In genomic region chr7:157140118-157140905, GRCh38 we compare ENCODE assay signal across 8 cellular contexts. TPM values are rescaled to one million over a fixed set of nuclear protein-coding genes. Genes with fewer than 3 reads are reported as not detected.
DNase-seq lines count a peak whose midpoint lies in the region; ATAC-seq, FAIRE-seq and TF ChIP-seq lines count a peak whose summit lies in the region.

No MANE protein-coding gene starts in this region.

- TF ChIP-seq EP300 in tibial nerve (IDR thresholded peaks at IDR 0.05), result no peak

- no peaks in the 10 kb centered on the region for H3K9me3 Mint-ChIP-seq in activated T-cell treated with anti-CD3 and anti-CD28 coated beads, Interleukin-2, amount 50 U/mL, for 4 hours
- H3K9me3 Mint-ChIP-seq in activated T-helper 1 cell treated with anti-CD3 and anti-CD28 coated beads, Interleukin-12 subunit alpha, Interleukin-12 subunit beta, Interleukin-2, Interleukin-4 antibody, amounts not matched to agents 30 ng/mL and 10 ng/mL and 1 ng/mL, durations not matched to agents 14 hours and 24 hours and 36 hours, result no peaks in the 10 kb centered on the region

- H3K4me1 ChIP-seq in iPS-20b (ENCODE audit: insufficient read depth, low read length) (peaks cover 9% of the 10 kb centered on the region; the same call in 1 of the 2 replicates), tibial nerve (peaks cover 0 to 53% (median 22%) of the 10 kb centered on the region in 4 donors)

- H3K36me3 ChIP-seq in iPS-20b (ENCODE audit: insufficient read depth, low read depth, low read length) (peaks cover 40% of the 10 kb centered on the region), tibial nerve (peaks cover 0 to 6% (median 0%) of the 10 kb centered on the region in 3 donors)

- H3K4me3 Mint-ChIP-seq in activated T-cell treated with anti-CD3 and anti-CD28 coated beads, Interleukin-2, amount 50 U/mL, for 4 hours, result peak overlapping the region; percentile 91
- peak overlapping the region; percentile 87 for H3K4me3 Mint-ChIP-seq in activated T-helper 1 cell treated with anti-CD3 and anti-CD28 coated beads, Interleukin-12 subunit alpha, Interleukin-12 subunit beta, Interleukin-2, Interleukin-4 antibody, amounts not matched to agents 30 ng/mL and 10 ng/mL and 1 ng/mL, durations not matched to agents 14 hours and 24 hours and 36 hours

- H3K27ac ChIP-seq in iPS-20b (ENCODE audit: low read length) (no peak overlapping the region), tibial nerve (peak overlapping the region; percentile 86 to 98 (median 92))

- H3K4me1 Mint-ChIP-seq in activated T-cell treated with anti-CD3 and anti-CD28 coated beads, Interleukin-2, amount 50 U/mL, for 4 hours (ENCODE audit: low read depth), result peaks cover 50% of the 10 kb centered on the region
- H3K4me1 Mint-ChIP-seq in activated T-helper 1 cell treated with anti-CD3 and anti-CD28 coated beads, Interleukin-12 subunit alpha, Interleukin-12 subunit beta, Interleukin-2, Interleukin-4 antibody, amounts not matched to agents 30 ng/mL and 10 ng/mL and 1 ng/mL, durations not matched to agents 14 hours and 24 hours and 36 hours (ENCODE audit: low read depth), result peaks cover 55% of the 10 kb centered on the region

- peak overlapping the region; percentile 90 for H3K9ac ChIP-seq in iPS-20b (ENCODE audit: low read depth, low read length)

- peak overlapping the region; percentile 81 for H3K4me3 ChIP-seq in iPS-20b (ENCODE audit: low read length)
- H3K4me3 ChIP-seq in tibial nerve, result peak overlapping the region; percentile 86 to 95 (median 91)

- H3K27me3 ChIP-seq in iPS-20b (ENCODE audit: insufficient read depth, low read length) (no peaks in the 10 kb centered on the region), tibial nerve (no peaks in the 10 kb centered on the region)

- DNase-seq in activated T-cell treated with anti-CD3 and anti-CD28 coated beads, Interleukin-2, amount 50 U/mL, for 4 hours, result no peak
- no peak for DNase-seq in activated T-cell treated with anti-CD3 and anti-CD28 coated beads for 4 hours
- no peak for DNase-seq in activated T-helper 1 cell treated with anti-CD3 and anti-CD28 coated beads, Interleukin-12 subunit alpha, Interleukin-12 subunit beta, Interleukin-2, Interleukin-4 antibody, amounts not matched to agents 30 ng/mL and 10 ng/mL and 1 ng/mL, durations not matched to agents 14 hours and 24 hours and 36 hours (ENCODE audit: low spot score)
- no peak for DNase-seq in tibial nerve (ENCODE audit: low spot score in 2 of 2)
- no peak for DNase-seq in frontal cortex (ENCODE audit: low spot score in 2 of 2)
- DNase-seq in NCI-H345 treated with DMSO at 0.1 percent for 48 hours (lab: John Stamatoyannopoulos, UW; ENCODE audit: unreplicated experiment), result no peak

- H3K9me3 ChIP-seq in iPS-20b (ENCODE audit: insufficient read depth, low read depth, low read length), result no peaks in the 10 kb centered on the region
- no peaks in the 10 kb centered on the region for H3K9me3 ChIP-seq in tibial nerve

- peaks cover 24% of the 10 kb centered on the region for H3K36me3 Mint-ChIP-seq in activated T-cell treated with anti-CD3 and anti-CD28 coated beads, Interleukin-2, amount 50 U/mL, for 4 hours (ENCODE audit: insufficient read depth)
- H3K36me3 Mint-ChIP-seq in activated T-helper 1 cell treated with anti-CD3 and anti-CD28 coated beads, Interleukin-12 subunit alpha, Interleukin-12 subunit beta, Interleukin-2, Interleukin-4 antibody, amounts not matched to agents 30 ng/mL and 10 ng/mL and 1 ng/mL, durations not matched to agents 14 hours and 24 hours and 36 hours (ENCODE audit: low read depth), result peaks cover 43% of the 10 kb centered on the region

- WGBS in tibial nerve, 2 donors, result 60 to 65% methylated on average over 16 of the region's 16 CpGs

- FAIRE-seq in frontal cortex (lab: Jason Lieb, UNC), result no peak

- TF ChIP-seq POLR2A in tibial nerve (IDR thresholded peaks at IDR 0.05), result no peak

- no peaks in the 10 kb centered on the region for H3K27me3 Mint-ChIP-seq in activated T-cell treated with anti-CD3 and anti-CD28 coated beads, Interleukin-2, amount 50 U/mL, for 4 hours (ENCODE audit: low read depth)
- H3K27me3 Mint-ChIP-seq in activated T-helper 1 cell treated with anti-CD3 and anti-CD28 coated beads, Interleukin-12 subunit alpha, Interleukin-12 subunit beta, Interleukin-2, Interleukin-4 antibody, amounts not matched to agents 30 ng/mL and 10 ng/mL and 1 ng/mL, durations not matched to agents 14 hours and 24 hours and 36 hours (ENCODE audit: insufficient read depth), result no peaks in the 10 kb centered on the region

- ATAC-seq in activated T-cell treated with anti-CD3 and anti-CD28 coated beads, Interleukin-2, amount 50 U/mL, for 4 hours, result no peak
- no peak for ATAC-seq in GM21737 (IDR thresholded peaks at IDR 0.05; ENCODE audit: unreplicated experiment)

- intact Hi-C loops in activated T-helper 1 cell treated with anti-CD3 and anti-CD28 coated beads, Interleukin-12 subunit alpha, Interleukin-12 subunit beta, Interleukin-2, Interleukin-4 antibody, amounts not matched to agents 30 ng/mL and 10 ng/mL and 1 ng/mL, durations not matched to agents 14 hours and 24 hours and 36 hours (cut with micrococcal nuclease), result no loop called here

- peak overlapping the region; percentile 59 for H3K27ac Mint-ChIP-seq in activated T-helper 1 cell treated with anti-CD3 and anti-CD28 coated beads, Interleukin-12 subunit alpha, Interleukin-12 subunit beta, Interleukin-2, Interleukin-4 antibody, amounts not matched to agents 30 ng/mL and 10 ng/mL and 1 ng/mL, durations not matched to agents 14 hours and 24 hours and 36 hours

- TF ChIP-seq CTCF in tibial nerve (IDR thresholded peaks at IDR 0.05), result no peak

RNA-seq across cellular contexts. Expression of gene UBE3C, which starts 1.6 kb away (rescaled TPM):
- 10 to 100 TPM; 94.2 to 95.7 (median 94.6) TPM for total RNA-seq in activated T-cell treated with anti-CD3 and anti-CD28 coated beads, Interleukin-2, amount 50 U/mL, for 4 hours
- total RNA-seq in activated T-helper 1 cell treated with anti-CD3 and anti-CD28 coated beads, Interleukin-12 subunit alpha, Interleukin-12 subunit beta, Interleukin-2, Interleukin-4 antibody, amounts not matched to agents 30 ng/mL and 10 ng/mL and 1 ng/mL, durations not matched to agents 14 hours and 24 hours and 36 hours, result 91.5 and 95.8 TPM in 2 replicates
- 10 to 100 TPM; 60.7 to 68.7 (median 64.7) TPM for total RNA-seq in tibial nerve
- 87.6 TPM for total RNA-seq in frontal cortex
